Comparison of ENCODE assay signal across 8 cellular contexts in the genomic region with DNA sequence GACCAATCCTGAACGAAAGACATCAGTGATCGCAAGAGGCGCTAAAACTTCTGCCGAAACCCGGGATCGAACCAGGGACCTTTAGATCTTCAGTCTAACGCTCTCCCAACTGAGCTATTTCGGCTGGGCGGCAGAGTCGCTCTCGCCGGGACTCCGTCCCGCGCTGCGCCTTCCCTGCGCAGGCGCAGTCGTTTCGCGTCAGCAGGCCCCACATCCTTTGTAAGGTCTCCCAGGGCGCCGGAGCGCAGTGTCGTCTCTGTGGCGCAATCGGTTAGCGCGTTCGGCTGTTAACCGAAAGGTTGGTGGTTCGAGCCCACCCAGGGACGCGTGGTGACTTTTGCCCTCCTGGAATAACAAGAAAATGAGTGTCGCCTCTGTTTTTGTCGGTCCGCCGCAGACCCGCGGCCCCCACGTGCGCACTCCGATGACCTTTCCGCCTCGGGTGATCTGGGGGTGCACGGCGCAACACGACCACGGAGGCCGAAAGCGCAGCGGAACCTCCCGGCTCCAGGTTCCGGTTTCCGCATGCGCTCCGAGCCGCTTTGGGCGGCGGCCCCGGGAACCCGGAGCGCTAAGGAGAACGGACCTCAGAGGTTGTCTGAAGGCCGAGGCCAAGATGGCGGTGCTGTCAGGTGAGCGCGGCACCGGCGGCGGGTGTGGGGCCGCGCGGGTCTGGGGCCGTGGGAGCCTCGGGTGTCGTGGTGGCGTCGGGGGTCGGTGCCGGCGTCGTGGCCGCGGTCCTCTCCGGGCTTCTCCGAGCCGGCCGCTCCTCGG. TPM values are rescaled to one million over a fixed set of nuclear protein-coding genes. Genes with fewer than 3 reads are reported as not detected.
A peak's percentile ranks its signal among the peaks of the same experiment; 100 is the strongest.
DNase-seq lines count a peak whose midpoint lies in the region; ATAC-seq and TF ChIP-seq lines count a peak whose summit lies in the region.

A gene (plus strand): TSS at position 597 of the 774 bp plus-strand sequence. CDS start 20 bp downstream, at position 617.

- H3K9me3 Mint-ChIP-seq in H9: peaks cover 3 to 5% of the 10 kb centered on the region in 2 experiments; a peak in 2 of 5 replicates
- peaks cover 4% of the 10 kb centered on the region for H3K9me3 Mint-ChIP-seq in nephron progenitor cell
- H3K9me3 Mint-ChIP-seq in stimulated activated naive CD8-positive, alpha-beta T cell treated with anti-CD3 and anti-CD28 coated beads, Interleukin-15, amount 100 ng/mL, for 72 hours: peaks cover 0 to 7% of the 10 kb centered on the region in 2 donors

- H3K14ac ChIP-seq in H9 (ENCODE audit: insufficient read depth, low read length): peak within 1 kb of the TSS; percentile 59; the same call in 1 of the 2 replicates

- H3K9ac ChIP-seq in H9 (ENCODE audit: extremely low read depth, insufficient read length, low read length): peak within 1 kb of the TSS; percentile 77

- no peaks in the 10 kb centered on the region for H4K20me1 ChIP-seq in H9 (ENCODE audit: control insufficient read depth, insufficient read depth, insufficient read length)

- peaks cover 6% of the 10 kb centered on the region for H3K23me2 ChIP-seq in H9 (ENCODE audit: insufficient read length, low read depth, low read length, poor library complexity, severe bottlenecking)

- H3K23ac ChIP-seq in H9 (ENCODE audit: insufficient read length, low read depth, low read length): no peak within 1 kb of the TSS

- peak within 1 kb of the TSS; percentile 69 for H3K4me3 ChIP-seq in MG63
- peak within 1 kb of the TSS; percentile 91 for H3K4me3 ChIP-seq in fibroblast of the aortic adventitia (ENCODE audit: low read depth, low read length)

- H3K4me1 ChIP-seq in H9 (ENCODE audit: insufficient read depth, low read length): no peaks in the 10 kb centered on the region

- H3K27ac Mint-ChIP-seq in H9 (peak within 1 kb of the TSS; percentile 66 to 96 (median 91); a peak in 6 of 7 replicates), nephron progenitor cell (peak within 1 kb of the TSS; percentile 98)
- peak within 1 kb of the TSS; percentile 98 to 100 for H3K27ac Mint-ChIP-seq in stimulated activated naive CD8-positive, alpha-beta T cell treated with anti-CD3 and anti-CD28 coated beads, Interleukin-15, amount 100 ng/mL, for 72 hours

- ATAC-seq in stimulated activated naive CD8-positive, alpha-beta T cell treated with anti-CD3 and anti-CD28 coated beads, Interleukin-15, amount 100 ng/mL, for 72 hours: peak; percentile 90

- H3T11ph ChIP-seq in H9 (ENCODE audit: low read length): no peak within 1 kb of the TSS

- H3K27me3 Mint-ChIP-seq in H9 (ENCODE audit: low read depth) (peaks cover 3% of the 10 kb centered on the region), nephron progenitor cell (ENCODE audit: low read depth, poor library complexity) (peaks cover 6% of the 10 kb centered on the region)
- peaks cover 8% of the 10 kb centered on the region for H3K27me3 Mint-ChIP-seq in stimulated activated naive CD8-positive, alpha-beta T cell treated with anti-CD3 and anti-CD28 coated beads, Interleukin-15, amount 100 ng/mL, for 72 hours

- no peak within 1 kb of the TSS for H2AK5ac ChIP-seq in H9 (ENCODE audit: insufficient read length, low read length)

- H2BK12ac ChIP-seq in H9 (ENCODE audit: insufficient read length, low read depth, low read length): no peak within 1 kb of the TSS

- in situ Hi-C loops in G401 (cut with HindIII; ENCODE audit: low sequenced_read_pairs): no loop called here

- peaks cover 6% of the 10 kb centered on the region for H3K79me1 ChIP-seq in H9 (ENCODE audit: insufficient read depth, low read depth, low read length, poor library complexity, severe bottlenecking)

- H3K36me3 Mint-ChIP-seq in H9 (ENCODE audit: insufficient read depth in 1 of 3, low read depth in 3 of 3): peaks cover 2 to 5% (median 4%) of the 10 kb centered on the region in 3 experiments; a peak in 5 of 7 replicates
- H3K36me3 Mint-ChIP-seq in nephron progenitor cell (ENCODE audit: low read depth): no peaks in the 10 kb centered on the region

- no peak within 1 kb of the TSS for H2BK20ac ChIP-seq in H9 (ENCODE audit: low read depth, low read length, poor library complexity, severe bottlenecking)

- no peaks in the 10 kb centered on the region for H3K36me3 ChIP-seq in MG63

- H2AFZ ChIP-seq in H9 (ENCODE audit: low read length): no peak within 1 kb of the TSS

- peaks cover 3% of the 10 kb centered on the region; the same call in 1 of the 2 replicates for H3K79me2 ChIP-seq in H9 (ENCODE audit: insufficient read depth, low read length)

- no peak within 1 kb of the TSS for H3K4ac ChIP-seq in H9 (ENCODE audit: low read depth, low read length)

- H4K91ac ChIP-seq in H9 (ENCODE audit: insufficient read length, low read depth, low read length): no peak within 1 kb of the TSS

- no peak within 1 kb of the TSS for H2BK120ac ChIP-seq in H9 (ENCODE audit: low read depth, low read length, poor library complexity, severe bottlenecking)

- H3K18ac ChIP-seq in H9 (ENCODE audit: insufficient read length, low read depth, low read length): peak within 1 kb of the TSS; percentile 92

- no peak within 1 kb of the TSS for H3K56ac ChIP-seq in H9 (ENCODE audit: insufficient read length, low read depth, low read length)

- no peak within 1 kb of the TSS for H2BK5ac ChIP-seq in H9 (ENCODE audit: insufficient read length, low read length)

- no CpG with 5 or more reads among the region's 90 CpGs for WGBS in H9 (ENCODE audit: extremely low coverage, insufficient read length, low lambda C conversion rate)

- H4K5ac ChIP-seq in H9 (ENCODE audit: insufficient read length, low read depth, low read length): no peak within 1 kb of the TSS

- H3K4me3 Mint-ChIP-seq in H9: peak within 1 kb of the TSS; percentile 77 to 91
- H3K4me3 Mint-ChIP-seq in nephron progenitor cell: peak within 1 kb of the TSS; percentile 92
- H3K4me3 Mint-ChIP-seq in stimulated activated naive CD8-positive, alpha-beta T cell treated with anti-CD3 and anti-CD28 coated beads, Interleukin-15, amount 100 ng/mL, for 72 hours: peak within 1 kb of the TSS; percentile 93 to 95

- H3K4me1 Mint-ChIP-seq in H9 (peaks cover 13 to 20% of the 10 kb centered on the region in 2 experiments), nephron progenitor cell (peaks cover 16% of the 10 kb centered on the region)
- H3K4me1 Mint-ChIP-seq in stimulated activated naive CD8-positive, alpha-beta T cell treated with anti-CD3 and anti-CD28 coated beads, Interleukin-15, amount 100 ng/mL, for 72 hours: peaks cover 41% of the 10 kb centered on the region

- no peak within 1 kb of the TSS for H4K8ac ChIP-seq in H9 (replicated peaks; ENCODE audit: insufficient read length, low read depth, low read length)

- no peak within 1 kb of the TSS; the same call in 1 of the 2 replicates for H2BK15ac ChIP-seq in H9 (ENCODE audit: low read depth, low read length)

- TF ChIP-seq CTCF in H9 (conservative IDR thresholded peaks at IDR 0.05) (peak; percentile 26; the same call in 1 of the 3 replicates), fibroblast of the aortic adventitia (IDR thresholded peaks at IDR 0.05; ENCODE audit: insufficient read depth, low read length) (peak; percentile 26), nephron progenitor cell (IDR thresholded peaks at IDR 0.05) (no peak)

- H3K27me3 ChIP-seq in H9 (ENCODE audit: insufficient read depth, low read length) (no peaks in the 10 kb centered on the region), MG63 (no peaks in the 10 kb centered on the region)

- DNase-seq in G401 (ENCODE audit: low spot score) (peak; percentile 89), H9 (peak; percentile 87), MG63 (peak; percentile 79), SHP77 (lab: John Stamatoyannopoulos, UW) (peak; percentile 74 to 79), fibroblast of the aortic adventitia (ENCODE audit: low read depth) (peak; percentile 95), nephron progenitor cell (peak; percentile 94)
- peak; percentile 87 for DNase-seq in activated T-helper 9 cell treated with anti-CD3 and anti-CD28 coated beads, Interleukin-2, amount 50 U/mL, for 16 hours (ENCODE audit: low read depth)
- peak; percentile 95 to 97 for DNase-seq in stimulated activated naive CD8-positive, alpha-beta T cell treated with anti-CD3 and anti-CD28 coated beads, Interleukin-15, amount 100 ng/mL, for 72 hours

- H3K27ac ChIP-seq in H9 (ENCODE audit: insufficient read length, low read depth, low read length): no peak within 1 kb of the TSS

- H3K9me3 ChIP-seq in H9 (ENCODE audit: control insufficient read depth, low read depth, low read length) (no peaks in the 10 kb centered on the region), MG63 (no peaks in the 10 kb centered on the region)

- H3K4me2 ChIP-seq in H9 (ENCODE audit: insufficient read depth, insufficient read length, low read length): peak within 1 kb of the TSS; percentile 94

RNA-seq across cellular contexts. Expression of the gene that starts here (rescaled TPM):
- 123 TPM in 2 replicates for total RNA-seq in G401 (2014; rRNA removed; shearing (Covaris generic))
- total RNA-seq in H9 (2021): 83.7 and 83.9 TPM in 2 replicates
- 19.3 and 49.5 TPM in 2 replicates for total RNA-seq in MG63 (2014; rRNA removed; shearing (Covaris generic); ENCODE audit: low replicate concordance)
- 14.6 and 40.7 TPM in 2 replicates for total RNA-seq in fibroblast of the aortic adventitia (ENCODE audit: low replicate concordance)
